In genomic region chr17:36695710-36696109, GRCh38 we compare ENCODE assay signal across 1 cellular context.
A peak's percentile ranks its signal among the peaks of the same experiment; 100 is the strongest.
TF ChIP-seq lines count a peak whose summit lies in the region.

No MANE protein-coding gene starts in this region.

TF ChIP-seq in HEK293, 187 proteins besides CTCF, POLR2A, EP300 and RAD21 (continued from another document):
- TF ChIP-seq ZNF518A (tag by site-specific recombination; conservative IDR thresholded peaks at IDR 0.05; ENCODE audit: low read depth) (peak; percentile 69), ZNF404 (tag by site-specific recombination; IDR thresholded peaks at IDR 0.05) (0 out of 2 replicates have a peak, but pooled peaks have one; percentile 12), ZNF394 (tag by site-specific recombination; IDR thresholded peaks at IDR 0.05; ENCODE audit: borderline replicate concordance) (peak; percentile 75; the same call in 1 of the 2 replicates), ZNF623 (tag by site-specific recombination; IDR thresholded peaks at IDR 0.05) (peak; percentile 28; the same call in 1 of the 2 replicates), ZNF654 (tag by site-specific recombination; IDR thresholded peaks at IDR 0.05; ENCODE audit: low read depth) (peak; percentile 14), ZNF555 (tag by site-specific recombination; conservative IDR thresholded peaks at IDR 0.05) (peak; percentile 59), ZNF426 (tag by site-specific recombination; IDR thresholded peaks at IDR 0.05) (peak; percentile 44), ZNF140 (tag by site-specific recombination; IDR thresholded peaks at IDR 0.05) (peak; percentile 61; the same call in 1 of the 2 replicates), ZBTB11 (tag by site-specific recombination; conservative IDR thresholded peaks at IDR 0.05; ENCODE audit: low read depth) (peak; percentile 38; the same call in 1 of the 2 replicates)
